Comparison of ENCODE assay signal across 18 cellular contexts in genomic region chr1:80036690-80037432, GRCh38.
DNase-seq lines count a peak whose midpoint lies in the region; ATAC-seq and TF ChIP-seq lines count a peak whose summit lies in the region.
"Had no signal": no experiment of that assay in that cellular context is flagged by ENCODE, and none has a peak within 500 bp of the region (broad histone marks: within the 10 kb centered on the region; RNA-seq: fewer than 3 reads in every experiment).

No MANE protein-coding gene starts in this region.

- CTCF ChIA-PET in PC-9 (lab: Charles Lee) = interaction anchor here (0.6 kb wide), 1 partner anchor 161 kb away, joined by 6 read pairs; no protein-coding TSS in a partner anchor

- peak; percentile 6 for DNase-seq in NCI-H82 (lab: John Stamatoyannopoulos, UW)
- DNase-seq in NCI-H82 treated with DMSO at 0.1 percent for 48 hours (lab: John Stamatoyannopoulos, UW; ENCODE audit: unreplicated experiment) = no peak
- DNase-seq in PC-9 = no peak
- DNase-seq in fibroblast of lung (ENCODE audit: low read depth in 2 of 2) = peak in 1 of 2 donors; percentile 18
- no peak for DNase-seq in smooth muscle cell (lab: John Stamatoyannopoulos, UW; ENCODE audit: unreplicated experiment)
- DNase-seq in activated effector memory CD4-positive, alpha-beta T cell treated with Interleukin-2 at 50 U/mL for 16 hours = no peak
- DNase-seq in NCI-H1417 treated with DMSO at 0.1 percent for 48 hours (lab: John Stamatoyannopoulos, UW) = no peak
- DNase-seq: DMS79 treated with DMSO at 0.1 percent for 48 hours, KBM-7, NCI-H1105 treated with DMSO at 0.1 percent for 48 hours, NCI-H1694 treated with DMSO at 0.1 percent for 48 hours, NCI-H2107, NCI-H510A treated with DMSO at 0.1 percent for 48 hours, NCI-H774 had no signal

- H3K27me3 ChIP-seq in PC-9 (ENCODE audit: insufficient read depth, low read depth) = no peaks in the 10 kb centered on the region
- no peaks in the 10 kb centered on the region for H3K27me3 ChIP-seq in fibroblast of lung (ENCODE audit: control insufficient read depth, insufficient read depth, low read length)
- no peaks in the 10 kb centered on the region for H3K27me3 ChIP-seq in smooth muscle cell (ENCODE audit: low read depth)

- H3K9ac ChIP-seq in fibroblast of lung (ENCODE audit: insufficient read depth, low read length) = no peak overlapping the region
- H3K9ac ChIP-seq in smooth muscle cell (ENCODE audit: low read depth) = no peak overlapping the region

- H2AFZ ChIP-seq in PC-9 (peak overlapping the region; percentile 42; the same call in 1 of the 2 replicates), fibroblast of lung (ENCODE audit: low read length) (peak overlapping the region; percentile 68), smooth muscle cell (ENCODE audit: low read depth) (peak overlapping the region; percentile 27)
- H2AFZ ChIP-seq: GM23338 had no signal

- no peaks in the 10 kb centered on the region for H3K4me1 ChIP-seq in PC-9 (replicated peaks; ENCODE audit: insufficient read depth)
- no peaks in the 10 kb centered on the region for H3K4me1 ChIP-seq in fibroblast of lung (ENCODE audit: control insufficient read depth, extremely low read depth, insufficient read depth, low read length)
- H3K4me1 ChIP-seq in smooth muscle cell (ENCODE audit: low read depth) = no peaks in the 10 kb centered on the region

- TF ChIP-seq CTCF in PC-9 (conservative IDR thresholded peaks at IDR 0.05) (no peak), fibroblast of lung (conservative IDR thresholded peaks at IDR 0.05 in 1 of 2, IDR thresholded peaks at IDR 0.05 in 1 of 2; ENCODE audit: low read depth in 1 of 2, low read length in 2 of 2) (no peak), smooth muscle cell (IDR thresholded peaks at IDR 0.05; ENCODE audit: borderline replicate concordance, insufficient read depth, poor library complexity, severe bottlenecking) (no peak)

- H3K9me2 ChIP-seq in PC-9 (ENCODE audit: insufficient read depth) = peaks cover 4% of the 10 kb centered on the region; the same call in 1 of the 2 replicates

- H3K4me2 ChIP-seq in PC-9 (peak overlapping the region; percentile 41), fibroblast of lung (ENCODE audit: extremely low read depth, insufficient read depth, low read length) (peak overlapping the region; percentile 78), smooth muscle cell (no peak overlapping the region)
- H3K4me2 ChIP-seq: GM23338 had no signal

- no peaks in the 10 kb centered on the region for H3K9me3 ChIP-seq in PC-9 (ENCODE audit: insufficient read depth, low read depth)
- H3K9me3 ChIP-seq in fibroblast of lung (ENCODE audit: control insufficient read depth, insufficient read depth, low read depth, low read length) = no peaks in the 10 kb centered on the region
- no peaks in the 10 kb centered on the region for H3K9me3 ChIP-seq in smooth muscle cell (replicated peaks; ENCODE audit: low read depth)

- H3K36me3 ChIP-seq in PC-9 (ENCODE audit: low read depth) = no peaks in the 10 kb centered on the region
- H3K36me3 ChIP-seq in fibroblast of lung (ENCODE audit: control insufficient read depth, insufficient read depth, low read length) = no peaks in the 10 kb centered on the region
- H3K36me3 ChIP-seq in smooth muscle cell (ENCODE audit: low read depth) = no peaks in the 10 kb centered on the region

- 82% methylated on average over 3 of the region's 3 CpGs for WGBS in smooth muscle cell (ENCODE audit: low lambda C conversion rate)

- H3K27ac ChIP-seq in PC-9 = no peak overlapping the region
- H3K27ac ChIP-seq in fibroblast of lung (ENCODE audit: insufficient read depth, low read length) = no peak overlapping the region
- no peak overlapping the region for H3K27ac ChIP-seq in smooth muscle cell (ENCODE audit: low read depth)
- H3K27ac ChIP-seq: 22Rv1 had no signal

- POLR2A ChIA-PET in PC-9 (lab: Charles Lee; ENCODE audit: unreplicated experiment) = no interaction called here

- H3K79me2 ChIP-seq in PC-9 (ENCODE audit: low read depth) (no peaks in the 10 kb centered on the region), fibroblast of lung (ENCODE audit: control insufficient read depth, insufficient read depth, low read length) (no peaks in the 10 kb centered on the region), smooth muscle cell (ENCODE audit: low read depth) (no peaks in the 10 kb centered on the region)

- H4K20me1 ChIP-seq in PC-9 (ENCODE audit: insufficient read depth) (no peaks in the 10 kb centered on the region), fibroblast of lung (ENCODE audit: control insufficient read depth, extremely low read depth, insufficient read depth, low read length) (no peaks in the 10 kb centered on the region), smooth muscle cell (ENCODE audit: low read depth) (no peaks in the 10 kb centered on the region)

- intact Hi-C loops in PC-9 (cut with micrococcal nuclease; ENCODE audit: unreplicated experiment) = no loop called here

- H3F3A ChIP-seq in PC-9 (ENCODE audit: insufficient read depth, low read depth) = no peaks in the 10 kb centered on the region
- H3F3A ChIP-seq in smooth muscle cell (ENCODE audit: low read depth) = no peaks in the 10 kb centered on the region

- ATAC-seq in HG03196 (IDR thresholded peaks at IDR 0.05; ENCODE audit: unreplicated experiment) = no peak
- ATAC-seq: GM23338, Right ventricle myocardium inferior had no signal

- H3K4me3 ChIP-seq in PC-9 (0 out of 2 replicates have a peak overlapping the region, but pooled peaks have one; percentile 13), fibroblast of lung (replicated peaks in 1 of 4; ENCODE audit: control extremely low read depth in 1 of 4, insufficient read depth in 1 of 4, low read depth in 3 of 4, low read length in 4 of 4) (peak overlapping the region in 1 of 4 experiments; percentile 16), smooth muscle cell (no peak overlapping the region)
- H3K4me3 ChIP-seq: GM23338 had no signal

- no TSS peak for BruUV-seq in PC-9 (replicated peaks; lab: Mats Ljungman, UMichigan)
